In genomic region chr10:126905776-126906703, GRCh38 we compare ENCODE assay signal across 8 cellular contexts. TPM values are rescaled to one million over a fixed set of nuclear protein-coding genes. Genes with fewer than 3 reads are reported as not detected.
A peak's percentile ranks its signal among the peaks of the same experiment; 100 is the strongest.
DNase-seq lines count a peak whose midpoint lies in the region; ATAC-seq, FAIRE-seq and TF ChIP-seq lines count a peak whose summit lies in the region.

No MANE protein-coding gene starts in this region.

- peak; percentile 30 to 36 for DNase-seq in A549 (ENCODE audit: low read depth in 1 of 2, low spot score in 1 of 2)
- DNase-seq in MG63: peak; percentile 56
- DNase-seq in epithelial cell of proximal tubule (ENCODE audit: low read depth): no peak
- DNase-seq in stimulated activated naive CD4-positive, alpha-beta T cell (lab: John Stamatoyannopoulos, UW): no peak
- no peak for DNase-seq in NCI-H1092 treated with DMSO at 0.1 percent for 48 hours (lab: John Stamatoyannopoulos, UW)
- no peak for DNase-seq in KG1 (lab: John Stamatoyannopoulos, UW)
- no peak for DNase-seq in activated CD4-positive, alpha-beta T cell treated with anti-CD3 and anti-CD28 coated beads, Interleukin-2, amount 10 ng/mL, durations not matched to agents 7 days and 5 days

- CTCF ChIA-PET in A549 (lab: Yijun Ruan, JAX): interaction anchor here (0.5 kb wide), 1 partner anchor 142 kb away, joined by 3 read pairs; no protein-coding TSS in a partner anchor
- CTCF ChIA-PET in activated CD4-positive, alpha-beta T cell treated with anti-CD3 and anti-CD28 coated beads, Interleukin-2, amount 10 ng/mL, durations not matched to agents 7 days and 5 days (lab: Charles Lee): no interaction called here

- peak; percentile 36 to 66 for ATAC-seq in A549

- H3K4me1 Mint-ChIP-seq in activated CD4-positive, alpha-beta T cell treated with anti-CD3 and anti-CD28 coated beads, Interleukin-2, amount 10 ng/mL, durations not matched to agents 7 days and 5 days: peaks cover 2% of the 10 kb centered on the region

- no peak for TF ChIP-seq CTCF in A549 (IDR thresholded peaks at IDR 0.05)
- no peak for TF ChIP-seq CTCF in epithelial cell of proximal tubule (conservative IDR thresholded peaks at IDR 0.05; ENCODE audit: low read depth, low read length)

- H3K36me3 Mint-ChIP-seq in activated CD4-positive, alpha-beta T cell treated with anti-CD3 and anti-CD28 coated beads, Interleukin-2, amount 10 ng/mL, durations not matched to agents 7 days and 5 days (ENCODE audit: low read depth): no peaks in the 10 kb centered on the region

- POLR2A ChIA-PET in A549 (lab: Yijun Ruan, JAX): interaction anchor here (0.6 kb wide), 1 partner anchor 896 kb away, joined by 3 read pairs; no protein-coding TSS in a partner anchor
- POLR2A ChIA-PET in activated CD4-positive, alpha-beta T cell treated with anti-CD3 and anti-CD28 coated beads, Interleukin-2, amount 10 ng/mL, durations not matched to agents 7 days and 5 days (lab: Charles Lee): no interaction called here

- H3K9me3 ChIP-seq in A549 (no peaks in the 10 kb centered on the region), MG63 (no peaks in the 10 kb centered on the region), muscle layer of colon (ENCODE audit: low read length) (no peaks in the 10 kb centered on the region)

- TF ChIP-seq RAD21 in A549 (conservative IDR thresholded peaks at IDR 0.05 in 1 of 2, IDR thresholded peaks at IDR 0.05 in 1 of 2): no peak

- 54% methylated on average over 35 of the region's 84 CpGs for WGBS in A549 (ENCODE audit: missing lambda C conversion rate)

- no peak overlapping the region for H3K27ac Mint-ChIP-seq in activated CD4-positive, alpha-beta T cell treated with anti-CD3 and anti-CD28 coated beads, Interleukin-2, amount 10 ng/mL, durations not matched to agents 7 days and 5 days

- no peak for TF ChIP-seq EP300 in A549 (IDR thresholded peaks at IDR 0.05)

- peak overlapping the region; percentile 15 for H3K9ac ChIP-seq in muscle layer of colon (ENCODE audit: low read length)

- peak overlapping the region; percentile 87 for H3K4me2 ChIP-seq in A549

- H3K4me3 ChIP-seq in A549 (peak overlapping the region; percentile 87), MG63 (peak overlapping the region; percentile 88), epithelial cell of proximal tubule (ENCODE audit: low read depth, low read length) (peak overlapping the region; percentile 86), muscle layer of colon (ENCODE audit: low read depth in 1 of 2, low read length in 2 of 2) (peak overlapping the region; percentile 45 to 63)

- H3K4me3 Mint-ChIP-seq in activated CD4-positive, alpha-beta T cell treated with anti-CD3 and anti-CD28 coated beads, Interleukin-2, amount 10 ng/mL, durations not matched to agents 7 days and 5 days: no peak overlapping the region

- no peak for FAIRE-seq in A549 (lab: Jason Lieb, UNC)

- H3K4me1 ChIP-seq in A549 (peaks cover 23% of the 10 kb centered on the region), muscle layer of colon (ENCODE audit: insufficient read depth, low read length) (peaks cover 24% of the 10 kb centered on the region)

- H3K27me3 ChIP-seq in MG63: no peaks in the 10 kb centered on the region
- H3K27me3 ChIP-seq in muscle layer of colon (ENCODE audit: control insufficient read depth in 1 of 2, insufficient read depth in 2 of 2, low read length in 2 of 2): no peaks in the 10 kb centered on the region

- H3K27me3 Mint-ChIP-seq in activated CD4-positive, alpha-beta T cell treated with anti-CD3 and anti-CD28 coated beads, Interleukin-2, amount 10 ng/mL, durations not matched to agents 7 days and 5 days: peaks cover 18% of the 10 kb centered on the region

- peak; percentile 20; the same call in 1 of the 2 replicates for TF ChIP-seq POLR2A in A549 (IDR thresholded peaks at IDR 0.05; ENCODE audit: low read length)

- H3K9me3 Mint-ChIP-seq in activated CD4-positive, alpha-beta T cell treated with anti-CD3 and anti-CD28 coated beads, Interleukin-2, amount 10 ng/mL, durations not matched to agents 7 days and 5 days: no peaks in the 10 kb centered on the region

- peak overlapping the region; percentile 86 to 98 for H3K27ac ChIP-seq in A549
- H3K27ac ChIP-seq in muscle layer of colon (ENCODE audit: low read depth, low read length): peak overlapping the region; percentile 62

- H3K36me3 ChIP-seq in MG63 (no peaks in the 10 kb centered on the region; the same call in none of the 2 replicates), muscle layer of colon (ENCODE audit: insufficient read depth, low read length) (no peaks in the 10 kb centered on the region)

TF ChIP-seq in A549, 52 proteins besides CTCF, POLR2A, EP300 and RAD21:
- TF ChIP-seq HEYL (CRISPR knock-in tag; IDR thresholded peaks at IDR 0.05) (no peak), CHD4 (IDR thresholded peaks at IDR 0.05; ENCODE audit: borderline replicate concordance) (no peak), BHLHE40 (IDR thresholded peaks at IDR 0.05; ENCODE audit: low read depth, low read length) (no peak), POLR2AphosphoS2 (conservative IDR thresholded peaks at IDR 0.05; ENCODE audit: low read length) (no peak), MAX (IDR thresholded peaks at IDR 0.05) (peak; percentile 19; the same call in 1 of the 2 replicates), PHF8 (IDR thresholded peaks at IDR 0.05; ENCODE audit: borderline replicate concordance, low read depth) (peak; percentile 42; the same call in 1 of the 2 replicates)
- TF ChIP-seq, protein P1, sequence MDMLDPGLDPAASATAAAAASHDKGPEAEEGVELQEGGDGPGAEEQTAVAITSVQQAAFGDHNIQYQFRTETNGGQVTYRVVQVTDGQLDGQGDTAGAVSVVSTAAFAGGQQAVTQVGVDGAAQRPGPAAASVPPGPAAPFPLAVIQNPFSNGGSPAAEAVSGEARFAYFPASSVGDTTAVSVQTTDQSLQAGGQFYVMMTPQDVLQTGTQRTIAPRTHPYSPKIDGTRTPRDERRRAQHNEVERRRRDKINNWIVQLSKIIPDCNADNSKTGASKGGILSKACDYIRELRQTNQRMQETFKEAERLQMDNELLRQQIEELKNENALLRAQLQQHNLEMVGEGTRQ (IDR thresholded peaks at IDR 0.05): no peak

RNA-seq across cellular contexts. Expression of gene DOCK1, which starts 0.8 kb away (rescaled TPM):
- polyA plus RNA-seq in A549 (2011; rRNA removed) (22.6 and 30.5 TPM in 2 replicates), A549 (2017; fragmentation: RNase III; extraction: RNeasy Plus Mini Kit Qiagen cat#74134 plus additional on column Dnase treatment) (27.4 to 28.3 TPM (median 28.2 TPM) in 3 replicates)
- polyA plus RNA-seq in A549 (2012; cell fraction: cytosol; rRNA removed): 13.8 and 16.3 TPM in 2 replicates
- 13.3 and 20.0 TPM in 2 replicates for polyA plus RNA-seq in A549 (2012; cell fraction: nucleus; rRNA removed)
- 41.9 and 50.6 TPM in 2 replicates for polyA minus RNA-seq in A549 (2011; rRNA and poly(A)+ RNA removed)
- 22.0 and 30.8 TPM in 2 replicates for total RNA-seq in MG63 (2014; rRNA removed; shearing (Covaris generic); ENCODE audit: low replicate concordance)
- total RNA-seq in epithelial cell of proximal tubule: 24.3 and 31.9 TPM in 2 replicates
- under 1 TPM in 1 of 2 experiments, not detected in 1; 0.05 TPM for total RNA-seq in activated CD4-positive, alpha-beta T cell treated with anti-CD3 and anti-CD28 coated beads, Interleukin-2, amount 10 ng/mL, durations not matched to agents 7 days and 5 days

Comparison
In these comparisons a context has a peak if more than half of its experiments do, and no peak if none do; other contexts are left out.
1. DNase-seq: peak in A549 (2 of 2) and MG63 (single experiment); none in epithelial cell of proximal tubule (single experiment), stimulated activated naive CD4-positive, alpha-beta T cell (0 of 6), NCI-H1092 treated with DMSO at 0.1 percent for 48 hours (single experiment), KG1 (single experiment) and activated CD4-positive, alpha-beta T cell treated with anti-CD3 and anti-CD28 coated beads, Interleukin-2, amount 10 ng/mL, durations not matched to agents 7 days and 5 days (single experiment).
2. RNA of gene DOCK1, which starts 0.8 kb away (total RNA-seq): 24.3 to 31.9 TPM in epithelial cell of proximal tubule and 22.0 to 30.8 TPM in MG63; 0.05 TPM in activated CD4-positive, alpha-beta T cell treated with anti-CD3 and anti-CD28 coated beads, Interleukin-2, amount 10 ng/mL, durations not matched to agents 7 days and 5 days; every median in the first group is over 10 times any median in the second.
3. Peak in every context shown above with its lines, with median percentiles within 50 percentile points of each other: H3K4me3 ChIP-seq.